In the genomic region with DNA sequence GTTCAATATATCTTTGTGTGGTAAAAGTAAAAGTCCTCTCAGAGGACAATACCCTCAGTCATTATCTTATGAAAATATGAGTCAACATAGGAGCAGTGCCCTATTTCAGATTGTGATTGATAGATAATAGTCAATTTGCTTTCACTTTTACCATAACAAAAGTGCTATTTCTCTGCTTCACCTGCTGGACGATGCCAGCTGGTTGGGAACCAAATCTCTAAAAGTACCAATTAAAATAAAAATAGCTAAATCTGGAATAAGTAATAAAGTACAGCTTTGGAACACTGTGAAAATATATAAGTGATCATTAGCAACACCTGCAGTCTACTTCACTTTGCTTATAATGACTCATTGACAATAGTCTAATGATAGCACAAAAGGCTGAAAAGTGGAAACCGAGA, we compare ENCODE assay signal across 17 cellular contexts.
DNase-seq lines count a peak whose midpoint lies in the region; ATAC-seq lines count a peak whose summit lies in the region.
"Had no signal": no experiment of that assay in that cellular context is flagged by ENCODE, and none has a peak within 500 bp of the region (broad histone marks: within the 10 kb centered on the region; RNA-seq: fewer than 3 reads in every experiment).

No MANE protein-coding gene starts in this region.

- ATAC-seq in GM18873 (IDR thresholded peaks at IDR 0.05; ENCODE audit: low FRiP score, unreplicated experiment) (peak; percentile 77), GM21576 (IDR thresholded peaks at IDR 0.05; ENCODE audit: unreplicated experiment) (peak; percentile 52), HG03045 (IDR thresholded peaks at IDR 0.05; ENCODE audit: unreplicated experiment) (peak; percentile 56)
- ATAC-seq: gastroesophageal sphincter; K562; stimulated activated effector memory CD8-positive, alpha-beta T cell treated with anti-CD3 and anti-CD28 coated beads, Interleukin-12 subunit alpha, Interleukin-12 subunit beta, amount 100 ng/mL, for 72 hours had no signal

- DNase-seq in NCI-H1105 treated with DMSO at 0.1 percent for 48 hours (lab: John Stamatoyannopoulos, UW) (peak; percentile 67), HCEC 1CT (no peak), GM19240 (ENCODE audit: insufficient read length, low spot score) (no peak), DMS 273 treated with DMSO at 0.1 percent for 48 hours (lab: John Stamatoyannopoulos, UW) (no peak)
- DNase-seq: activated CD4-positive, CD25-positive, alpha-beta regulatory T cell; activated naive CD4-positive, alpha-beta T cell; H7; NCI-H1092 treated with DMSO at 0.1 percent for 48 hours; NCI-H226; SHP77 treated with DMSO at 0.1 percent for 48 hours; thyroid gland had no signal
